Comparison of ENCODE assay signal across 34 cellular contexts in the genomic region with DNA sequence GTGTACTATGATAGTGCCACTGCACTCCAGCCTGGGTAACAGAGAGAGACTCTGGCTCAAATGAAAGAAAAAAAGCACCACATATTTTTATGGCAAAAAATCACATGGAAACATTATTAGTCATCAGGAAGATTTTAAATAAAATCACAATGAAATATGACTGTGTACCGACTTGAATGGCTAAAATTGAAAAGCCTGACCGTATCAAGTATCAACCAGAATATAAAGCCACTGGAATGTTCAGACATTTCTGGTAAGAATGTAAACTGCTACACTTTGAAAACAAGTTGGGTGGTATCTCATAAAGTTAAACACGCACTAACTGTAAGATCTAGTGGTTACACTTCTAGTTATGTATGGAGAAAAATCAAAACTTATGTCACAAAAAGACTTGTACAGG.
"Had no signal": no experiment of that assay in that cellular context is flagged by ENCODE, and none has a peak within 500 bp of the region (broad histone marks: within the 10 kb centered on the region; RNA-seq: fewer than 3 reads in every experiment).

No MANE protein-coding gene starts in this region.

- H3K36me3 ChIP-seq: cardiac muscle cell, colonic mucosa, gastrocnemius medialis, heart left ventricle had no signal

- H3K27me3 ChIP-seq: body of pancreas, cardiac muscle cell, colonic mucosa, gastrocnemius medialis, heart left ventricle had no signal

- ATAC-seq: activated CD4-positive, alpha-beta T cell treated with anti-CD3 and anti-CD28 coated beads for 36 hours; activated CD8-positive, alpha-beta memory T cell treated with anti-CD3 and anti-CD28 coated beads, Interleukin-2, amount 10 ng/mL, durations not matched to agents 7 days and 5 days; activated CD8-positive, alpha-beta T cell treated with anti-CD3 and anti-CD28 coated beads, Interleukin-2, amount 10 ng/mL, durations not matched to agents 7 days and 5 days; activated naive CD4-positive, alpha-beta T cell treated with anti-CD3 and anti-CD28 coated beads, Interleukin-2, amount 50 U/mL, for 72 hours; body of pancreas; esophagus mucosa; gastrocnemius medialis; heart left ventricle had no signal

- DNase-seq: activated CD4-positive, alpha-beta memory T cell treated with anti-CD3 and anti-CD28 coated beads for 36 hours; activated CD4-positive, alpha-beta T cell treated with anti-CD3 and anti-CD28 coated beads for 36 hours; activated CD4-positive, alpha-beta T cell treated with anti-CD3 and anti-CD28 coated beads, Interleukin-2, amount 10 ng/mL, durations not matched to agents 24 days and 14 days; activated CD4-positive, CD25-positive, alpha-beta regulatory T cell; activated CD4-positive, CD25-positive, alpha-beta regulatory T cell treated with anti-CD3 and anti-CD28 coated beads, Interleukin-2, amount 50 U/mL, for 72 hours; activated CD8-positive, alpha-beta memory T cell treated with anti-CD3 and anti-CD28 coated beads, Interleukin-2, amount 10 ng/mL, durations not matched to agents 7 days and 5 days; activated CD8-positive, alpha-beta memory T cell treated with anti-CD3 and anti-CD28 coated beads, Interleukin-2, amount 50 U/mL, for 4 hours; activated CD8-positive, alpha-beta T cell treated with anti-CD3 and anti-CD28 coated beads, Interleukin-2, amount 10 ng/mL, durations not matched to agents 7 days and 5 days; activated effector memory CD4-positive, alpha-beta T cell treated with anti-CD3 and anti-CD28 coated beads, Interleukin-2, amount 50 U/mL, for 16 hours; activated naive CD4-positive, alpha-beta T cell; activated naive CD4-positive, alpha-beta T cell treated with anti-CD3 and anti-CD28 coated beads, Interleukin-2, amount 10 ng/mL, durations not matched to agents 7 days and 5 days; activated naive CD8-positive, alpha-beta T cell treated with anti-CD3 and anti-CD28 coated beads, Interleukin-2, amount 10 ng/mL, durations not matched to agents 7 days and 5 days; activated T-cell treated with anti-CD3 and anti-CD28 coated beads, Interleukin-2, amount 50 U/mL, for 1 hour; activated T-cell treated with anti-CD3 and anti-CD28 coated beads, Interleukin-2, amount 50 U/mL, for 48 hours; amniotic stem cell; anterior cingulate cortex; body of pancreas; central memory CD4-positive, alpha-beta T cell; cerebellar nuclear complex; colonic mucosa; effector CD8-positive, alpha-beta T cell; foreskin fibroblast; gastrocnemius medialis; glutamatergic neuron; heart left ventricle; T-helper 2 cell had no signal

- H3K4me3 ChIP-seq: body of pancreas, cardiac muscle cell, colonic mucosa, gastrocnemius medialis, heart left ventricle had no signal

- H3K27ac ChIP-seq: body of pancreas, cardiac muscle cell, colonic mucosa, gastrocnemius medialis, heart left ventricle, VCaP had no signal

- H3K9me3 ChIP-seq: body of pancreas, colonic mucosa, gastrocnemius medialis had no signal

- H3K4me1 ChIP-seq: body of pancreas, colonic mucosa, gastrocnemius medialis, heart left ventricle had no signal

- FAIRE-seq: astrocyte, endometrium, endothelial cell of umbilical vein, TTC549 had no signal
